1 cellular context compared by ENCODE assay signal in genomic region chr5:147743686-147744332, GRCh38.
TF ChIP-seq lines count a peak whose summit lies in the region.

No MANE protein-coding gene starts in this region.

TF ChIP-seq in GM23338, 12 proteins besides CTCF, POLR2A, EP300 and RAD21 (continued from another document):
- TF ChIP-seq ZNF462 (CRISPR knock-in tag; IDR thresholded peaks at IDR 0.05), result no peak
- TF ChIP-seq POLR2AphosphoS5 (IDR thresholded peaks at IDR 0.05; ENCODE audit: low read depth), result no peak
- no peak for TF ChIP-seq EZH2 (IDR thresholded peaks at IDR 0.05; ENCODE audit: low read depth, unreplicated experiment)
- no peak for TF ChIP-seq NANOG (IDR thresholded peaks at IDR 0.05; ENCODE audit: borderline replicate concordance)
- TF ChIP-seq JUNB (IDR thresholded peaks at IDR 0.05; ENCODE audit: unreplicated experiment), result no peak
